ENCODE assay signal across 19 cellular contexts in genomic region chr19:19421326-19421725, GRCh38. TPM values are rescaled to one million over a fixed set of nuclear protein-coding genes. Genes with fewer than 3 reads are reported as not detected.
DNase-seq lines count a peak whose midpoint lies in the region; ATAC-seq lines count a peak whose summit lies in the region.
"Had no signal": no experiment of that assay in that cellular context is flagged by ENCODE, and none has a peak within 500 bp of the region (broad histone marks: within the 10 kb centered on the region; RNA-seq: fewer than 3 reads in every experiment).

No MANE protein-coding gene starts in this region.

- H3K14ac ChIP-seq in neuronal stem cell (ENCODE audit: low read length) = peak overlapping the region; percentile 28

- no peak overlapping the region for H3K4me3 ChIP-seq in BLaER1 treated with 17β-estradiol and CSF1 and Interleukin-3, amounts not matched to agents 10 nM and 100 nM
- H3K4me3 ChIP-seq in neuronal stem cell (ENCODE audit: low read length in 2 of 2) = no peak overlapping the region
- H3K4me3 ChIP-seq: cardiac muscle cell, dorsolateral prefrontal cortex, testis had no signal

- no peak for ATAC-seq in effector memory CD8-positive, alpha-beta T cell (replicated peaks)

- H2AK5ac ChIP-seq in neuronal stem cell (ENCODE audit: low read depth, low read length) = no peak overlapping the region

- H3K4me1 ChIP-seq in BLaER1 treated with 17β-estradiol and CSF1 and Interleukin-3, amounts not matched to agents 10 nM and 100 nM = peaks cover 73 to 97% (median 95%) of the 10 kb centered on the region in 10 experiments
- peaks cover 4 to 10% of the 10 kb centered on the region in 2 donors for H3K4me1 ChIP-seq in neuronal stem cell (ENCODE audit: control insufficient read depth in 2 of 2, insufficient read depth in 1 of 2, low read depth in 1 of 2, low read length in 2 of 2)

- H3K23ac ChIP-seq in neuronal stem cell (ENCODE audit: low read depth, low read length, poor library complexity) = peak overlapping the region; percentile 6

- peaks cover 62 to 66% of the 10 kb centered on the region in 2 donors for H3K4me1 Mint-ChIP-seq in effector memory CD8-positive, alpha-beta T cell (ENCODE audit: low read depth in 2 of 2)

- H3K27ac Mint-ChIP-seq in effector memory CD8-positive, alpha-beta T cell = peak overlapping the region; percentile 94 to 96

- DNase-seq in DMS79 treated with DMSO at 0.1 percent for 48 hours (lab: John Stamatoyannopoulos, UW) (peak; percentile 48), neuronal stem cell (ENCODE audit: low spot score) (no peak), NCI-H2171 treated with DMSO at 0.1 percent for 48 hours (lab: John Stamatoyannopoulos, UW) (no peak), retina (no peak), NCI-H748 (lab: John Stamatoyannopoulos, UW; ENCODE audit: unreplicated experiment) (no peak), GDM1 (lab: John Stamatoyannopoulos, UW) (no peak)
- no peak for DNase-seq in effector memory CD8-positive, alpha-beta T cell
- DNase-seq: activated effector memory CD4-positive, alpha-beta T cell treated with anti-CD3 and anti-CD28 coated beads, Interleukin-2, amount 50 U/mL, for 16 hours; amniotic stem cell; dorsolateral prefrontal cortex; GOT3; hypothalamus; NCI-H1105 treated with DMSO at 0.1 percent for 48 hours; NCI-H526 treated with DMSO at 0.1 percent for 48 hours; SIG-M5; testis had no signal

- H3K27me3 Mint-ChIP-seq in effector memory CD8-positive, alpha-beta T cell = no peaks in the 10 kb centered on the region
- H3K27me3 Mint-ChIP-seq: activated CD8-positive, alpha-beta memory T cell treated with anti-CD3 and anti-CD28 coated beads, Interleukin-2, amount 10 ng/mL, durations not matched to agents 7 days and 5 days had no signal

- no peaks in the 10 kb centered on the region for H3K27me3 ChIP-seq in BLaER1 treated with 17β-estradiol and CSF1 and Interleukin-3, amounts not matched to agents 10 nM and 100 nM
- no peaks in the 10 kb centered on the region for H3K27me3 ChIP-seq in neuronal stem cell (ENCODE audit: control insufficient read depth in 3 of 3, insufficient read depth in 3 of 3, low read depth in 1 of 3, low read length in 3 of 3)
- H3K27me3 ChIP-seq: cardiac muscle cell, dorsolateral prefrontal cortex, testis had no signal

- no peaks in the 10 kb centered on the region for H3K9me3 ChIP-seq in BLaER1 treated with 17β-estradiol and CSF1 and Interleukin-3, amounts not matched to agents 10 nM and 100 nM (replicated peaks in 1 of 11)
- peaks cover 0 to 1% of the 10 kb centered on the region in 2 donors for H3K9me3 ChIP-seq in neuronal stem cell (replicated peaks in 1 of 2; ENCODE audit: control insufficient read depth in 2 of 2, insufficient read depth in 1 of 2, low read depth in 1 of 2, low read length in 2 of 2)
- H3K9me3 ChIP-seq: testis had no signal

- no peak overlapping the region for H3K18ac ChIP-seq in neuronal stem cell (ENCODE audit: low read length)

- peak overlapping the region; percentile 76 to 78 for H3K4me3 Mint-ChIP-seq in effector memory CD8-positive, alpha-beta T cell
- H3K4me3 Mint-ChIP-seq: activated CD8-positive, alpha-beta memory T cell treated with anti-CD3 and anti-CD28 coated beads, Interleukin-2, amount 10 ng/mL, durations not matched to agents 7 days and 5 days had no signal

- H4K20me1 ChIP-seq in BLaER1 treated with 17β-estradiol and CSF1 and Interleukin-3, amounts not matched to agents 10 nM and 100 nM = peaks cover 100% of the 10 kb centered on the region in 11 experiments

- H2AFZ ChIP-seq in neuronal stem cell (ENCODE audit: low read length) = no peak overlapping the region

- H3K9me3 Mint-ChIP-seq in effector memory CD8-positive, alpha-beta T cell = peaks cover 0 to 2% of the 10 kb centered on the region in 2 donors

- H4K91ac ChIP-seq in neuronal stem cell (ENCODE audit: low read depth, low read length, poor library complexity) = no peak overlapping the region

- no peak overlapping the region for H2BK12ac ChIP-seq in neuronal stem cell (ENCODE audit: low read length)

- H3K36me3 Mint-ChIP-seq in effector memory CD8-positive, alpha-beta T cell (ENCODE audit: insufficient read depth) = peaks cover 39% of the 10 kb centered on the region

- no peak overlapping the region for H3K4ac ChIP-seq in neuronal stem cell (ENCODE audit: low read length)

- H3K9ac ChIP-seq in BLaER1 treated with 17β-estradiol and CSF1 and Interleukin-3, amounts not matched to agents 10 nM and 100 nM = peak overlapping the region in 7 of 11 experiments; percentile 18 to 28 (median 23); a peak in 5 of 22 replicates
- no peak overlapping the region for H3K9ac ChIP-seq in neuronal stem cell (ENCODE audit: low read depth, low read length, poor library complexity)

- no CpG with 5 or more reads among the region's 10 CpGs for WGBS in neuronal stem cell (ENCODE audit: extremely low coverage in 2 of 2, insufficient read length in 2 of 2, insufficient replicate concordance in 1 of 2), 2 donors

- H2BK120ac ChIP-seq in neuronal stem cell (ENCODE audit: low read depth, low read length) = no peak overlapping the region

- H3K27ac ChIP-seq in BLaER1 treated with 17β-estradiol and CSF1 and Interleukin-3, amounts not matched to agents 10 nM and 100 nM = peak overlapping the region in 5 of 11 experiments; percentile 4 to 54 (median 28); a peak in 8 of 22 replicates
- H3K27ac ChIP-seq in neuronal stem cell (replicated peaks; ENCODE audit: low read length) = no peak overlapping the region
- H3K27ac ChIP-seq: cardiac muscle cell, dorsolateral prefrontal cortex, testis had no signal

- no peak overlapping the region for H4K8ac ChIP-seq in neuronal stem cell (ENCODE audit: low read depth, low read length)

- peaks cover 0 to 51% (median 30%) of the 10 kb centered on the region in 11 experiments; a peak in 18 of 22 replicates for H3K36me3 ChIP-seq in BLaER1 treated with 17β-estradiol and CSF1 and Interleukin-3, amounts not matched to agents 10 nM and 100 nM
- peaks cover 2 to 13% of the 10 kb centered on the region in 2 donors for H3K36me3 ChIP-seq in neuronal stem cell (replicated peaks in 1 of 2; ENCODE audit: control insufficient read depth in 2 of 2, insufficient read depth in 2 of 2, low read length in 2 of 2)
- H3K36me3 ChIP-seq: cardiac muscle cell had no signal

- peak overlapping the region; percentile 37 to 86 (median 74) for H3K4me2 ChIP-seq in BLaER1 treated with 17β-estradiol and CSF1 and Interleukin-3, amounts not matched to agents 10 nM and 100 nM
- no peak overlapping the region for H3K4me2 ChIP-seq in neuronal stem cell (ENCODE audit: insufficient read depth, low read length, poor library complexity, severe bottlenecking)

- H2BK5ac ChIP-seq in neuronal stem cell (ENCODE audit: low read length) = no peak overlapping the region

- peaks cover 26% of the 10 kb centered on the region for H3K79me1 ChIP-seq in neuronal stem cell (ENCODE audit: low read depth, low read length)

- H2BK15ac ChIP-seq in neuronal stem cell (ENCODE audit: low read length) = no peak overlapping the region

RNA-seq across cellular contexts. Expression of gene GATAD2A, which starts 15.9 kb away (rescaled TPM):
- 59.3 TPM for polyA plus RNA-seq in neuronal stem cell (2013, experiment 1 of 2)
- polyA plus RNA-seq in neuronal stem cell (2013, experiment 2 of 2) = 61.3 TPM
